ENCODE assay signal across 14 cellular contexts in genomic region chr1:19764848-19765247, GRCh38. TPM values are rescaled to one million over a fixed set of nuclear protein-coding genes. Genes with fewer than 3 reads are reported as not detected.
A peak's percentile ranks its signal among the peaks of the same experiment; 100 is the strongest.
DNase-seq lines count a peak whose midpoint lies in the region; ATAC-seq, FAIRE-seq and TF ChIP-seq lines count a peak whose summit lies in the region.
"Had no signal": no experiment of that assay in that cellular context is flagged by ENCODE, and none has a peak within 500 bp of the region (broad histone marks: within the 10 kb centered on the region; RNA-seq: fewer than 3 reads in every experiment).

No MANE protein-coding gene starts in this region.

- peak overlapping the region; percentile 73 for H2BK15ac ChIP-seq in IMR-90 (ENCODE audit: low read depth, low read length)
- no peak overlapping the region for H2BK15ac ChIP-seq in mesenchymal stem cell (ENCODE audit: low read depth, poor library complexity, severe bottlenecking)

- H4K91ac ChIP-seq in IMR-90 (ENCODE audit: insufficient read depth, low read depth, low read length) (peak overlapping the region; percentile 85), mesenchymal stem cell (ENCODE audit: low read length) (no peak overlapping the region)

- H4K5ac ChIP-seq in IMR-90 (ENCODE audit: low read depth, low read length): peak overlapping the region; percentile 65; the same call in 1 of the 2 replicates

- H3K9me3 ChIP-seq in IMR-90 (ENCODE audit: control insufficient read depth, insufficient read depth, low read length): no peaks in the 10 kb centered on the region
- H3K9me3 ChIP-seq in GM12878 (replicated peaks; ENCODE audit: control insufficient read depth, insufficient read depth, low read length): no peaks in the 10 kb centered on the region
- no peaks in the 10 kb centered on the region for H3K9me3 ChIP-seq in mesenchymal stem cell (ENCODE audit: control insufficient read depth, low read length)

- H2BK12ac ChIP-seq in mesenchymal stem cell (ENCODE audit: low read length in 2 of 2): no peak overlapping the region

- peak overlapping the region; percentile 95 for H2AK5ac ChIP-seq in IMR-90 (ENCODE audit: low read depth, low read length)
- H2AK5ac ChIP-seq in mesenchymal stem cell (ENCODE audit: low read length, severe bottlenecking): no peak overlapping the region

- H3K79me1 ChIP-seq in IMR-90 (ENCODE audit: low read depth in 1 of 2, low read length in 2 of 2) (peaks cover 0 to 11% of the 10 kb centered on the region in 2 experiments; a peak in 2 of 4 replicates), mesenchymal stem cell (replicated peaks; ENCODE audit: low read length, poor library complexity, severe bottlenecking) (peaks cover 2% of the 10 kb centered on the region)

- H3K27ac ChIP-seq in IMR-90 (ENCODE audit: insufficient read depth, low read length): peak overlapping the region; percentile 16
- H3K27ac ChIP-seq in GM12878 (ENCODE audit: control insufficient read depth, insufficient read depth): no peak overlapping the region
- peak overlapping the region; percentile 87 for H3K27ac ChIP-seq in mesenchymal stem cell (ENCODE audit: low read length, poor library complexity, severe bottlenecking)
- H3K27ac ChIP-seq: cardiac muscle cell had no signal

- intact Hi-C loops in IMR-90 (cut with micrococcal nuclease): loop anchor here (1.0 to 2.0 kb wide), 2 partner anchors 50 to 117 kb away; partner anchors contain the start of gene OTUD3
- intact Hi-C loops in GM12878 (cut with micrococcal nuclease; ENCODE audit: unreplicated experiment): loop anchor here (5.0 kb wide), 1 partner anchor 103 kb away; the partner anchor contains the start of gene HTR6

- CTCF ChIA-PET in IMR-90 (lab: Yijun Ruan, JAX) (no interaction called here), GM12878 (lab: Yijun Ruan, JAX) (no interaction called here)

- peak overlapping the region; percentile 63 to 90 for H4K8ac ChIP-seq in IMR-90 (ENCODE audit: low read depth in 2 of 2, low read length in 2 of 2)
- no peak overlapping the region for H4K8ac ChIP-seq in mesenchymal stem cell (ENCODE audit: low read length)

- 100% methylated on average over 3 of the region's 5 CpGs; no CpG with 5 or more reads in 1 of the 2 experiments for WGBS in IMR-90 (ENCODE audit: extremely low coverage in 2 of 2, insufficient read length in 1 of 2), 2 experiments
- WGBS in GM12878 (ENCODE audit: insufficient coverage, insufficient replicate concordance, low lambda C conversion rate, missing lambda C conversion rate): 37% methylated on average over 5 of the region's 5 CpGs
- 86% methylated on average over 5 of the region's 5 CpGs for WGBS in mesenchymal stem cell

- TF ChIP-seq EP300 in GM12878 (IDR thresholded peaks at IDR 0.05; ENCODE audit: borderline replicate concordance in 1 of 2, control insufficient read depth in 1 of 2, low read depth in 2 of 2, low read length in 2 of 2): no peak

- H2BK5ac ChIP-seq in IMR-90 (ENCODE audit: low read depth, low read length, poor library complexity, severe bottlenecking): peak overlapping the region; percentile 78
- H2BK5ac ChIP-seq in mesenchymal stem cell (ENCODE audit: low read depth, low read length, poor library complexity, severe bottlenecking): peak overlapping the region; percentile 33

- peak overlapping the region; percentile 96 for H2BK20ac ChIP-seq in IMR-90 (ENCODE audit: low read depth, low read length)

- in situ Hi-C loops in Caki2 (cut with HindIII; ENCODE audit: low pct_unique_long_range_greater_than_20kb, low sequenced_read_pairs) (no loop called here), IMR-90 (cut with MboI; ENCODE audit: low sequenced_read_pairs) (no loop called here), GM12878 (cut with MboI) (no loop called here)

- TF ChIP-seq POLR2A in IMR-90 (IDR thresholded peaks at IDR 0.05; ENCODE audit: low read depth, low read length) (no peak), GM12878 (IDR thresholded peaks at IDR 0.05; ENCODE audit: low read depth, low read length) (no peak)

- SMC1A ChIA-PET in GM12878 (lab: Charles Lee; ENCODE audit: uncharacterized antibody, unreplicated experiment): no interaction called here

- H3K56ac ChIP-seq in IMR-90 (ENCODE audit: extremely low read depth, insufficient read depth, low read length): peak overlapping the region; percentile 20

- POLR2A ChIA-PET in IMR-90 (lab: Charles Lee; ENCODE audit: unreplicated experiment): no interaction called here
- POLR2A ChIA-PET in GM12878 (lab: Charles Lee): no interaction called here

- H3K14ac ChIP-seq in IMR-90 (replicated peaks; ENCODE audit: low read depth, low read length) (peak overlapping the region; percentile 91), mesenchymal stem cell (ENCODE audit: low read length in 2 of 2) (no peak overlapping the region)

- peaks cover 12% of the 10 kb centered on the region for H3K4me1 ChIP-seq in IMR-90 (ENCODE audit: control insufficient read depth, insufficient read depth, low read length)
- peaks cover 3% of the 10 kb centered on the region for H3K4me1 ChIP-seq in GM12878 (ENCODE audit: control insufficient read depth, insufficient read depth, low read length)
- H3K4me1 ChIP-seq in mesenchymal stem cell (ENCODE audit: control insufficient read depth, insufficient read depth, low read depth, low read length): peaks cover 37% of the 10 kb centered on the region

- H3K23ac ChIP-seq in IMR-90 (ENCODE audit: low read depth, low read length) (peak overlapping the region; percentile 78; the same call in 1 of the 2 replicates), mesenchymal stem cell (ENCODE audit: low read length in 2 of 2) (no peak overlapping the region)

- no peaks in the 10 kb centered on the region for H3K79me2 ChIP-seq in GM12878 (ENCODE audit: control insufficient read depth, insufficient read depth, low read length)

- H3K4me3 ChIP-seq in IMR-90 (ENCODE audit: insufficient read depth, low read depth, low read length): no peak overlapping the region
- no peak overlapping the region for H3K4me3 ChIP-seq in GM12878
- H3K4me3 ChIP-seq in mesenchymal stem cell (ENCODE audit: insufficient read depth in 1 of 2, low read depth in 1 of 2, low read length in 2 of 2): no peak overlapping the region
- H3K4me3 ChIP-seq in foreskin fibroblast (ENCODE audit: low read depth in 1 of 2, low read length in 2 of 2): no peak overlapping the region
- H3K4me3 ChIP-seq: cardiac muscle cell had no signal

- no peak for TF ChIP-seq CTCF in IMR-90 (conservative IDR thresholded peaks at IDR 0.05; ENCODE audit: low read depth, low read length)
- TF ChIP-seq CTCF in GM12878 (IDR thresholded peaks at IDR 0.05 in 2 of 3, conservative IDR thresholded peaks at IDR 0.05 in 1 of 3; ENCODE audit: control insufficient read depth in 2 of 3, extremely low read depth in 1 of 3, insufficient read depth in 1 of 3, low read depth in 3 of 3, low read length in 3 of 3): no peak
- no peak for TF ChIP-seq CTCF in foreskin fibroblast (IDR thresholded peaks at IDR 0.05; ENCODE audit: low read depth, low read length)

- H3K4me2 ChIP-seq in IMR-90 (ENCODE audit: low read depth, low read length) (no peak overlapping the region; the same call in 1 of the 2 replicates), GM12878 (ENCODE audit: control insufficient read depth, insufficient read depth) (no peak overlapping the region), mesenchymal stem cell (ENCODE audit: low read length, poor library complexity, severe bottlenecking) (no peak overlapping the region)

- H2AFZ ChIP-seq in IMR-90 (replicated peaks; ENCODE audit: low read length, poor library complexity) (no peak overlapping the region), GM12878 (ENCODE audit: control insufficient read depth, low read depth, low read length) (no peak overlapping the region), mesenchymal stem cell (ENCODE audit: low read depth, low read length) (no peak overlapping the region)

- H3K36me3 ChIP-seq in IMR-90 (ENCODE audit: control insufficient read depth, insufficient read depth, low read length) (peaks cover 1% of the 10 kb centered on the region; the same call in 1 of the 2 replicates), GM12878 (ENCODE audit: control insufficient read depth in 2 of 2, insufficient read depth in 2 of 2, low read length in 1 of 2) (no peaks in the 10 kb centered on the region), mesenchymal stem cell (ENCODE audit: control insufficient read depth in 1 of 2, insufficient read depth in 2 of 2, low read depth in 1 of 2, low read length in 2 of 2) (peaks cover 0 to 7% of the 10 kb centered on the region in 2 experiments)
- H3K36me3 ChIP-seq: cardiac muscle cell had no signal

- peak overlapping the region; percentile 58 for H2AK9ac ChIP-seq in IMR-90 (replicated peaks; ENCODE audit: low read depth, low read length, poor library complexity)

- TF ChIP-seq RAD21 in IMR-90 (IDR thresholded peaks at IDR 0.05; ENCODE audit: low read length) (no peak), GM12878 (IDR thresholded peaks at IDR 0.05; ENCODE audit: insufficient read depth, low read depth, low read length) (no peak)

- BruUV-seq in IMR-90 (replicated peaks; lab: Mats Ljungman, UMichigan): no TSS peak
- no TSS peak for BruUV-seq in GM12878 (replicated peaks; lab: Mats Ljungman, UMichigan)

- dilution Hi-C loops in IMR-90 (cut with HindIII; ENCODE audit: low sequenced_read_pairs, unreplicated experiment): no loop called here

- ATAC-seq in IMR-90 (ENCODE audit: low read depth) (no peak), GM12878 (no peak), GM19455 (IDR thresholded peaks at IDR 0.05; ENCODE audit: unreplicated experiment) (no peak)
- ATAC-seq: natural killer cell treated with Interleukin-12 subunit alpha and Interleukin-12 subunit beta and Interleukin-15 and Interleukin-18, amount 100 ng/mL, for 72 hours had no signal

- RAD21 ChIA-PET in GM12878 (lab: Charles Lee; ENCODE audit: unreplicated experiment): no interaction called here

- DNase-seq in Caki2 (ENCODE audit: low read depth) (peak; percentile 46), IMR-90 (no peak), GM12878 (ENCODE audit: low read depth, low spot score) (no peak), mesenchymal stem cell (no peak), occipital lobe (lab: John Stamatoyannopoulos, UW) (no peak), ecto neural progenitor cell (ENCODE audit: low spot score) (no peak), foreskin fibroblast (no peak)
- DNase-seq: CD8-positive, alpha-beta memory T cell; H7 had no signal

- no peaks in the 10 kb centered on the region for H3K27me3 ChIP-seq in IMR-90 (ENCODE audit: control insufficient read depth, insufficient read depth, low read length)
- no peaks in the 10 kb centered on the region for H3K27me3 ChIP-seq in GM12878 (replicated peaks in 1 of 2; ENCODE audit: control insufficient read depth in 2 of 2, insufficient read depth in 2 of 2, low read length in 1 of 2)
- H3K27me3 ChIP-seq in mesenchymal stem cell (ENCODE audit: control insufficient read depth in 1 of 2, insufficient read depth in 1 of 2, low read length in 2 of 2): no peaks in the 10 kb centered on the region

- peaks cover 21% of the 10 kb centered on the region for H3K9me1 ChIP-seq in IMR-90 (ENCODE audit: insufficient read depth, low read length)

- H3K9ac ChIP-seq in IMR-90 (ENCODE audit: low read depth, low read length) (no peak overlapping the region), GM12878 (ENCODE audit: control insufficient read depth, insufficient read depth, low read length) (no peak overlapping the region), mesenchymal stem cell (ENCODE audit: low read length) (no peak overlapping the region)

- H2BK120ac ChIP-seq in IMR-90 (ENCODE audit: low read depth, low read length): peak overlapping the region; percentile 96
- no peak overlapping the region for H2BK120ac ChIP-seq in mesenchymal stem cell (ENCODE audit: low read depth, low read length)

- H4K20me1 ChIP-seq in IMR-90 (ENCODE audit: insufficient read depth, low read length) (no peaks in the 10 kb centered on the region), GM12878 (ENCODE audit: control insufficient read depth, insufficient read depth) (no peaks in the 10 kb centered on the region)

- H3K18ac ChIP-seq in IMR-90 (ENCODE audit: low read depth, low read length) (peak overlapping the region; percentile 28; the same call in 1 of the 2 replicates), mesenchymal stem cell (ENCODE audit: low read depth in 1 of 2, low read length in 2 of 2) (no peak overlapping the region)

- H3K4ac ChIP-seq in IMR-90 (ENCODE audit: low read depth, low read length) (peak overlapping the region; percentile 94), mesenchymal stem cell (ENCODE audit: low read depth in 1 of 2, low read length in 2 of 2) (no peak overlapping the region)

- no peak for FAIRE-seq in GM12878 (lab: Jason Lieb, UNC)

RNA-seq across cellular contexts. Expression of gene TMCO4, which starts 34.9 kb away (rescaled TPM):
- total RNA-seq in Caki2 (2014; rRNA removed; shearing (Covaris generic); ENCODE audit: low replicate concordance): 19.3 and 27.0 TPM in 2 replicates
- 6.9 and 7.3 TPM in 2 replicates for total RNA-seq in IMR-90 (2012; rRNA removed)
- polyA plus RNA-seq in IMR-90 (2012; rRNA removed): 8.4 and 8.6 TPM in 2 replicates
- polyA plus RNA-seq in IMR-90 (2012; cell fraction: cytosol; rRNA removed): 7.3 and 8.9 TPM in 2 replicates
- polyA plus RNA-seq in IMR-90 (2012; cell fraction: nucleus; rRNA removed; ENCODE audit: low replicate concordance): 11.4 and 14.8 TPM in 2 replicates
- 16.7 and 17.3 TPM in 2 replicates for total RNA-seq in GM12878 (2013; cell fraction: nucleolus; rRNA removed)
- 15.5 and 20.8 TPM in 2 replicates for total RNA-seq in GM12878 (2014; rRNA removed)
- 8.9 and 11.6 TPM in 2 replicates for total RNA-seq in GM12878 (2014; rRNA removed; fragmentation: Illumina TruSeq; extraction: Trizol)
- total RNA-seq in GM12878 (2021): 17.8 and 19.1 TPM in 2 replicates
- 4.2 TPM for polyA plus RNA-seq in GM12878 (2011; ENCODE audit: low read depth)
- 6.1 and 8.0 TPM in 2 replicates for polyA plus RNA-seq in GM12878 (2011; rRNA removed)
- 11.9 and 13.7 TPM in 2 replicates for polyA plus RNA-seq in GM12878 (2011; cell fraction: cytosol; rRNA removed)
- polyA plus RNA-seq in GM12878 (2011; cell fraction: nucleus; rRNA removed): 19.7 and 23.1 TPM in 2 replicates
- polyA plus RNA-seq in GM12878 (2012): 7.0 and 8.2 TPM in 2 replicates
- polyA plus RNA-seq in GM12878 (2014; fragmentation: Illumina TruSeq; extraction: Trizol): 7.1 and 11.9 TPM in 2 replicates
- 1 to 10 TPM; 2.4 to 3.1 TPM for polyA plus RNA-seq in GM12878 (2014; fragmentation: Nextera tagmentation; extraction: Ambion mirVana)
- 14.5 and 15.1 TPM in 2 replicates for polyA plus RNA-seq in GM12878 (2014; rRNA removed)
- 10 to 100 TPM; 14.0 to 14.9 TPM for polyA plus RNA-seq in GM12878 (2016; fragmentation: Nextera tagmentation; extraction: Ambion mirVana)
- 9.6 and 16.2 TPM in 2 replicates for polyA minus RNA-seq in GM12878 (2011; rRNA and poly(A)+ RNA removed)
- 3.0 and 6.4 TPM in 2 replicates for polyA minus RNA-seq in GM12878 (2011; cell fraction: cytosol; rRNA and poly(A)+ RNA removed)
- 11.5 and 15.2 TPM in 2 replicates for polyA minus RNA-seq in GM12878 (2011; cell fraction: nucleus; rRNA and poly(A)+ RNA removed)
- polyA plus RNA-seq in mesenchymal stem cell (2013, experiment 1 of 2): 8.1 TPM
- 7.6 TPM for polyA plus RNA-seq in mesenchymal stem cell (2013, experiment 2 of 2)
- 0.31 TPM for total RNA-seq in occipital lobe

RNA-seq across cellular contexts. Expression of gene RNF186, which starts 50.2 kb away (rescaled TPM):
- total RNA-seq in Caki2 (2014; rRNA removed; shearing (Covaris generic); ENCODE audit: low replicate concordance): not detected in 2 replicates
- total RNA-seq in IMR-90 (2012; rRNA removed): not detected in 2 replicates
- polyA plus RNA-seq in IMR-90 (2012; rRNA removed): not detected in 2 replicates
- not detected in 2 replicates for polyA plus RNA-seq in IMR-90 (2012; cell fraction: cytosol; rRNA removed)
- not detected in 2 replicates for polyA plus RNA-seq in IMR-90 (2012; cell fraction: nucleus; rRNA removed; ENCODE audit: low replicate concordance)
- total RNA-seq in GM12878 (2013; cell fraction: nucleolus; rRNA removed): not detected in 2 replicates
- total RNA-seq in GM12878 (2014; rRNA removed): not detected in 2 replicates
- total RNA-seq in GM12878 (2014; rRNA removed; fragmentation: Illumina TruSeq; extraction: Trizol): not detected in 2 replicates
- total RNA-seq in GM12878 (2021): not detected in 2 replicates
- not detected for polyA plus RNA-seq in GM12878 (2011; ENCODE audit: low read depth)
- not detected in 2 replicates for polyA plus RNA-seq in GM12878 (2011; rRNA removed)
- polyA plus RNA-seq in GM12878 (2011; cell fraction: cytosol; rRNA removed): not detected in 2 replicates
- not detected in 2 replicates for polyA plus RNA-seq in GM12878 (2011; cell fraction: nucleus; rRNA removed)
- not detected in 2 replicates for polyA plus RNA-seq in GM12878 (2012)
- polyA plus RNA-seq in GM12878 (2014; fragmentation: Illumina TruSeq; extraction: Trizol): not detected in 2 replicates
- polyA plus RNA-seq in GM12878 (2014; fragmentation: Nextera tagmentation; extraction: Ambion mirVana): not detected
- polyA plus RNA-seq in GM12878 (2014; rRNA removed): not detected in 2 replicates
- not detected for polyA plus RNA-seq in GM12878 (2016; fragmentation: Nextera tagmentation; extraction: Ambion mirVana)
- polyA minus RNA-seq in GM12878 (2011; rRNA and poly(A)+ RNA removed): not detected in 2 replicates
- not detected in 2 replicates for polyA minus RNA-seq in GM12878 (2011; cell fraction: cytosol; rRNA and poly(A)+ RNA removed)
- polyA minus RNA-seq in GM12878 (2011; cell fraction: nucleus; rRNA and poly(A)+ RNA removed): not detected in 2 replicates
- polyA plus RNA-seq in mesenchymal stem cell (2013, experiment 1 of 2): not detected
- polyA plus RNA-seq in mesenchymal stem cell (2013, experiment 2 of 2): not detected
- total RNA-seq in occipital lobe: not detected
- total RNA-seq: cardiac muscle cell; CD8-positive, alpha-beta memory T cell; H7; natural killer cell treated with Interleukin-12 subunit alpha and Interleukin-12 subunit beta and Interleukin-15 and Interleukin-18, amount 100 ng/mL, for 72 hours had no signal
- polyA plus RNA-seq: cardiac muscle cell; CD8-positive, alpha-beta memory T cell; IgD-negative memory B cell; keratinocyte had no signal
